In the genomic region with DNA sequence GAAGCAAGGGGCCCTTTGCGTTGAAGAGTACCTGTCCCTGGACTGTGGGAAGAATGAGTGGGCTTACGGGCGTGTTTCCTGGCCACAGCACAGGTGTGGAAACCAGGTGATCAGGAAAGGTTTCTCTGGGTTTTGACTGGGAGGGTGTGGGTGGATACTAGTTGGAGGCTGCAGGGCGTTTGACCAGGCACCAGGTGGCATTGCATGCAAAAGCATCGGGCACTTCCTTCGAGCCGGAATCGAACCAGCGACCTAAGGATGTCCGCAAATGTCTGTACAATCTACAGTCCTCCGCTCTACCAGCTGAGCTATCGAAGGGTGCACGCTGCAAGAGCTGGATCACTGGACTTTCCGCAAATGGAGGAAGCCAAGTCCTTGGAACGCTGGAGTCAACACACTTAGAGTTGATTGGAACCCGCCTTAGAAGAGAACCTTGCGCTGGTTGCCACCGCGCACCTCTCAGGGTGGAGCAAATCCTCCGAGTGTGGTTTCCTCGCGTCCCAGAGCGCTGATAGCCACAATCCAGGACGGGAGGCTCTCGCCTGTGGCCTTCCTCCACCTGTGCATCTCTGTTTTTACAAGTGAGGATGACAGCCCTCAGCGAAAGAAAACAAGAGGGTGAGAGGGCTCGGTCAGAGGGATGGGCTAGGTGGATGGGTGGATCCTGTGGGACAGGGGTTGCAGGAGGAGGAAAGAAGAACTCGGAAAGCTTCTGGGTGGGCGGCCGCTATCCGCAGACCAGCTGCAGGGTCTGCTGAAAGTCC, we compare ENCODE assay signal across 1 cellular context.
A peak's percentile ranks its signal among the peaks of the same experiment; 100 is the strongest.
TF ChIP-seq lines count a peak whose summit lies in the region.

No MANE protein-coding gene starts in this region.

TF ChIP-seq in K562, 482 proteins besides CTCF, POLR2A, EP300 and RAD21 (continued from another document):
- TF ChIP-seq LCOR (CRISPR knock-in tag; IDR thresholded peaks at IDR 0.05), result peak; percentile 54; the same call in 1 of the 2 replicates
- TF ChIP-seq TEAD4 (IDR thresholded peaks at IDR 0.05; ENCODE audit: low read length), result peak; percentile 71
- TF ChIP-seq TEAD4 (CRISPR knock-in tag; IDR thresholded peaks at IDR 0.05; ENCODE audit: borderline replicate concordance), result no peak
- TF ChIP-seq L3MBTL2 (IDR thresholded peaks at IDR 0.05), result 0 out of 2 replicates have a peak, but pooled peaks have one; percentile 35
- TF ChIP-seq, protein P1, sequence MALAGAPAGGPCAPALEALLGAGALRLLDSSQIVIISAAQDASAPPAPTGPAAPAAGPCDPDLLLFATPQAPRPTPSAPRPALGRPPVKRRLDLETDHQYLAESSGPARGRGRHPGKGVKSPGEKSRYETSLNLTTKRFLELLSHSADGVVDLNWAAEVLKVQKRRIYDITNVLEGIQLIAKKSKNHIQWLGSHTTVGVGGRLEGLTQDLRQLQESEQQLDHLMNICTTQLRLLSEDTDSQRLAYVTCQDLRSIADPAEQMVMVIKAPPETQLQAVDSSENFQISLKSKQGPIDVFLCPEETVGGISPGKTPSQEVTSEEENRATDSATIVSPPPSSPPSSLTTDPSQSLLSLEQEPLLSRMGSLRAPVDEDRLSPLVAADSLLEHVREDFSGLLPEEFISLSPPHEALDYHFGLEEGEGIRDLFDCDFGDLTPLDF (CRISPR knock-in tag; IDR thresholded peaks at IDR 0.05), result no peak
- peak; percentile 50 for TF ChIP-seq BDP1 (IDR thresholded peaks at IDR 0.05; ENCODE audit: insufficient read depth, insufficient read length)
- TF ChIP-seq MYNN (IDR thresholded peaks at IDR 0.05), result peak; percentile 47; the same call in 1 of the 2 replicates
- TF ChIP-seq MYNN (CRISPR knock-in tag; IDR thresholded peaks at IDR 0.05), result no peak
- TF ChIP-seq BRD9 (IDR thresholded peaks at IDR 0.05; ENCODE audit: low read depth, partially characterized antibody), result peak; percentile 48
- no peak for TF ChIP-seq CHD2 (IDR thresholded peaks at IDR 0.05; ENCODE audit: low read depth, low read length)
- 0 out of 2 replicates have a peak, but pooled peaks have one; percentile 32 for TF ChIP-seq SMC3 (conservative IDR thresholded peaks at IDR 0.05; ENCODE audit: insufficient read depth, low read depth, low read length)
- TF ChIP-seq SLC30A9 (CRISPR knock-in tag; IDR thresholded peaks at IDR 0.05), result no peak
